ENCODE assay signal across 7 cellular contexts in the genomic region with DNA sequence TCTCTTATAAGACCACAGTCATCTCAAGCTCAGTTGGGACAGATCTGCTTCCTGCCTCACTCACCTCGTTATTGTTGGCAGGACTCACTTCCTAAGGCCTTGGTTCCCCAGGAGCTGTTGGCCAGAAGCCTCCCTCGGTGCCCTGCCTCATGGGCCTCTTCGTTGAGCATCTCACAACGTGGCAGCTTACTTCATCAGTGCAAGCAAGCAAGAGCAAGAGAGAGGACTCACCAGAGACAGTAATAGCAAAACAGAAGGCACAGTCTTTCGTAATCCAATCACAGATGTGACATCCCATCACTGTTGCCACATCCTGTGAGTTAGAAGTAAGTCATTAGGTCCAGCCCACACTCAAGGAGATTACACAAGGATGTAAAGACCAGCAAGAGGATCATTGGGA. TPM values are rescaled to one million over a fixed set of nuclear protein-coding genes. Genes with fewer than 3 reads are reported as not detected.
DNase-seq lines count a peak whose midpoint lies in the region; ATAC-seq, FAIRE-seq and TF ChIP-seq lines count a peak whose summit lies in the region.

No MANE protein-coding gene starts in this region.

- H3K36me3 ChIP-seq in pancreas (no peaks in the 10 kb centered on the region), neuronal stem cell (replicated peaks in 1 of 2; ENCODE audit: control insufficient read depth in 2 of 2, insufficient read depth in 2 of 2, low read length in 2 of 2) (no peaks in the 10 kb centered on the region)

- no peak overlapping the region for H2BK15ac ChIP-seq in neuronal stem cell (ENCODE audit: low read length)

- no peak overlapping the region for H4K8ac ChIP-seq in neuronal stem cell (ENCODE audit: low read depth, low read length)

- peaks cover 49% of the 10 kb centered on the region for H3K4me1 Mint-ChIP-seq in T-helper 2 cell treated with Interferon-gamma antibody and Interleukin-4, amounts not matched to agents 5 μg/mL and 100 μg/mL, for 36 hours (ENCODE audit: low read depth)

- H3K9me3 ChIP-seq in pancreas = no peaks in the 10 kb centered on the region
- H3K9me3 ChIP-seq in neuronal stem cell (replicated peaks in 1 of 2; ENCODE audit: control insufficient read depth in 2 of 2, insufficient read depth in 1 of 2, low read depth in 1 of 2, low read length in 2 of 2) = no peaks in the 10 kb centered on the region

- no peak overlapping the region for H2AK5ac ChIP-seq in neuronal stem cell (ENCODE audit: low read depth, low read length)

- no peak overlapping the region for H3K4ac ChIP-seq in neuronal stem cell (ENCODE audit: low read length)

- no peaks in the 10 kb centered on the region for H3K27me3 Mint-ChIP-seq in T-helper 2 cell treated with Interferon-gamma antibody and Interleukin-4, amounts not matched to agents 5 μg/mL and 100 μg/mL, for 36 hours (ENCODE audit: low read depth)

- no peaks in the 10 kb centered on the region for H3K9me3 Mint-ChIP-seq in T-helper 2 cell treated with Interferon-gamma antibody and Interleukin-4, amounts not matched to agents 5 μg/mL and 100 μg/mL, for 36 hours

- H3K27me3 ChIP-seq in pancreas (no peaks in the 10 kb centered on the region), neuronal stem cell (ENCODE audit: control insufficient read depth in 3 of 3, insufficient read depth in 3 of 3, low read depth in 1 of 3, low read length in 3 of 3) (no peaks in the 10 kb centered on the region)

- TF ChIP-seq CTCF in HFF-Myc (IDR thresholded peaks at IDR 0.05; ENCODE audit: low read depth, low read length, missing control alignments) (no peak), pancreas (IDR thresholded peaks at IDR 0.05) (no peak)

- H3K79me1 ChIP-seq in neuronal stem cell (ENCODE audit: low read depth, low read length) = no peaks in the 10 kb centered on the region

- H3K4me1 ChIP-seq in pancreas (peaks cover 16 to 34% (median 30%) of the 10 kb centered on the region in 3 donors), neuronal stem cell (ENCODE audit: control insufficient read depth in 2 of 2, insufficient read depth in 1 of 2, low read depth in 1 of 2, low read length in 2 of 2) (peaks cover 3 to 4% of the 10 kb centered on the region in 2 donors)

- peak overlapping the region; percentile 87 for H3K27ac Mint-ChIP-seq in T-helper 2 cell treated with Interferon-gamma antibody and Interleukin-4, amounts not matched to agents 5 μg/mL and 100 μg/mL, for 36 hours

- no peak overlapping the region for H2BK120ac ChIP-seq in neuronal stem cell (ENCODE audit: low read depth, low read length)

- H3K4me3 Mint-ChIP-seq in T-helper 2 cell treated with Interferon-gamma antibody and Interleukin-4, amounts not matched to agents 5 μg/mL and 100 μg/mL, for 36 hours = peak overlapping the region; percentile 41

- H3K14ac ChIP-seq in neuronal stem cell (ENCODE audit: low read length) = no peak overlapping the region

- H3K27ac ChIP-seq in pancreas (peak overlapping the region in 2 of 4 donors; percentile 82 to 87), neuronal stem cell (replicated peaks; ENCODE audit: low read length) (no peak overlapping the region)

- 34 to 35% methylated on average over 5 of the region's 5 CpGs for whole genome bisulfite sequencing in pancreas, 2 donors
- no CpG with 5 or more reads among the region's 5 CpGs for WGBS in neuronal stem cell (ENCODE audit: extremely low coverage in 2 of 2, insufficient read length in 2 of 2, insufficient replicate concordance in 1 of 2), 2 donors

- no peak overlapping the region for H2AFZ ChIP-seq in neuronal stem cell (ENCODE audit: low read length)

- H4K91ac ChIP-seq in neuronal stem cell (ENCODE audit: low read depth, low read length, poor library complexity) = no peak overlapping the region

- no peak overlapping the region for H3K23ac ChIP-seq in neuronal stem cell (ENCODE audit: low read depth, low read length, poor library complexity)

- no peak for FAIRE-seq in pancreas (lab: Jason Lieb, UNC)

- H3K9ac ChIP-seq in neuronal stem cell (ENCODE audit: low read depth, low read length, poor library complexity) = no peak overlapping the region

- no peak overlapping the region for H2BK5ac ChIP-seq in neuronal stem cell (ENCODE audit: low read length)

- DNase-seq in HFF-Myc (ENCODE audit: extremely low read depth, low read depth) (peak; percentile 45), epidermal melanocyte (ENCODE audit: insufficient read length, low spot score) (peak; percentile 21), pancreas (peak in 4 of 6 donors; percentile 12 to 45 (median 42)), NCI-H446 (lab: John Stamatoyannopoulos, UW) (no peak), neuronal stem cell (ENCODE audit: low spot score) (no peak)
- peak; percentile 73 for DNase-seq in T-helper 2 cell treated with Interferon-gamma antibody and Interleukin-4, amounts not matched to agents 5 μg/mL and 100 μg/mL, for 36 hours (ENCODE audit: low spot score)

- H2BK12ac ChIP-seq in neuronal stem cell (ENCODE audit: low read length) = no peak overlapping the region

- no peak overlapping the region for H3K4me3 ChIP-seq in HFF-Myc (replicated peaks; ENCODE audit: low read depth, low read length)
- H3K4me3 ChIP-seq in pancreas = no peak overlapping the region
- H3K4me3 ChIP-seq in neuronal stem cell (ENCODE audit: low read length in 2 of 2) = no peak overlapping the region

- H3K18ac ChIP-seq in neuronal stem cell (ENCODE audit: low read length) = no peak overlapping the region

- no peaks in the 10 kb centered on the region for H3K36me3 Mint-ChIP-seq in T-helper 2 cell treated with Interferon-gamma antibody and Interleukin-4, amounts not matched to agents 5 μg/mL and 100 μg/mL, for 36 hours (ENCODE audit: low read depth)

- intact Hi-C loops in pancreas (cut with DNase I) = loop anchor here in 1 of 3 donors (10.0 kb wide), 1 partner anchor 289 kb away; no protein-coding TSS in a partner anchor

- ATAC-seq in pancreas (peak in 1 of 4 donors; percentile 1), HG03039 (IDR thresholded peaks at IDR 0.05; ENCODE audit: unreplicated experiment) (no peak)

- no peak overlapping the region for H3K4me2 ChIP-seq in neuronal stem cell (ENCODE audit: insufficient read depth, low read length, poor library complexity, severe bottlenecking)

RNA-seq across cellular contexts. Expression of gene NUMB, which starts 5.1 kb away (rescaled TPM):
- 10 to 100 TPM; 25.1 to 53.8 (median 33.6) TPM for total RNA-seq in pancreas
- 10 to 100 TPM; 23.9 to 28.8 TPM for polyA plus RNA-seq in pancreas
- polyA plus RNA-seq in neuronal stem cell (2013, experiment 1 of 2) = 48.3 TPM
- 51.9 TPM for polyA plus RNA-seq in neuronal stem cell (2013, experiment 2 of 2)

RNA-seq across cellular contexts. Expression of gene RIOX1, which starts 27.3 kb away (rescaled TPM):
- total RNA-seq in pancreas = 1 to 10 TPM; 4.3 to 8.0 (median 6.6) TPM
- 1 to 10 TPM; 4.1 to 4.3 TPM for polyA plus RNA-seq in pancreas
- 12.3 TPM for polyA plus RNA-seq in neuronal stem cell (2013, experiment 1 of 2)
- 11.9 TPM for polyA plus RNA-seq in neuronal stem cell (2013, experiment 2 of 2)

Comparison
In these comparisons a context has a peak if more than half of its experiments do, and no peak if none do; other contexts are left out.
1. DNase-seq: peak in HFF-Myc (single experiment), T-helper 2 cell treated with Interferon-gamma antibody and Interleukin-4, amounts not matched to agents 5 μg/mL and 100 μg/mL, for 36 hours (single experiment), epidermal melanocyte (single experiment) and pancreas (4 of 6); none in NCI-H446 (0 of 2) and neuronal stem cell (single experiment).